ENCODE assay signal across 1 cellular context in the genomic region with DNA sequence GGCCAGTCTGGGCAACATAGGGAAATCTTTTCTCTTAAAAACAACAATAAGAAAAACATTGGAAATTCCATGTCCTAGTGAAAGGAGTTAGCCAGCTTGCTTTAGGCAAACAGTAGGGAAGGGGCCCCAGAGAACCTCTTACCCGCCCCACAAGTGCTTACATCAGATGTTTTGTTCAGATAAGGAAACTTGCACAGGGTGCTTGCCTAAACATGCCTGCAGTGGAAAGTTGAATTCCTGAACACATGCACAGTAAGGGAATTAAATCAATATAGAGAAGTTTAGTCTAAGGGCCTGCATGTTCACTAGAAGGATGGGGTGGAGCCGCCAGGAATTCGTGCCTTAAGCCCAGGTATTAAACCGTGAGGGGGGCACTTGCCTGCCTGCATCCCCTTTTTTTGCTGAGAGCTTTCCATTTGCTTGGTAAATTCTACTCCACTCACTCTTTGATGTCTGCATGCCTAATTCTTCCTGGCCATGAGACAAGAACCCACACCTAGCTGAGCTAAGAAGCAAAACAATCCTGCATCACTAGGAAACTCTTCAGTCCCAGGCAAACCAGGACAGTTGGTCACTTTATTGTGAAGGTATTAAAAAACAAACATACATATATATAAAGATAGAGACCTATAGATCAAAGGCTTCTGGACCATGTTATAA.
TF ChIP-seq lines count a peak whose summit lies in the region.

No MANE protein-coding gene starts in this region.

TF ChIP-seq in IMR-90, 13 proteins besides CTCF, POLR2A, EP300 and RAD21 (continued from another document):
- TF ChIP-seq, protein P1, sequence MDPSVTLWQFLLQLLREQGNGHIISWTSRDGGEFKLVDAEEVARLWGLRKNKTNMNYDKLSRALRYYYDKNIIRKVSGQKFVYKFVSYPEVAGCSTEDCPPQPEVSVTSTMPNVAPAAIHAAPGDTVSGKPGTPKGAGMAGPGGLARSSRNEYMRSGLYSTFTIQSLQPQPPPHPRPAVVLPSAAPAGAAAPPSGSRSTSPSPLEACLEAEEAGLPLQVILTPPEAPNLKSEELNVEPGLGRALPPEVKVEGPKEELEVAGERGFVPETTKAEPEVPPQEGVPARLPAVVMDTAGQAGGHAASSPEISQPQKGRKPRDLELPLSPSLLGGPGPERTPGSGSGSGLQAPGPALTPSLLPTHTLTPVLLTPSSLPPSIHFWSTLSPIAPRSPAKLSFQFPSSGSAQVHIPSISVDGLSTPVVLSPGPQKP (IDR thresholded peaks at IDR 0.05; ENCODE audit: borderline replicate concordance, low read depth, low read length) = no peak
- TF ChIP-seq MAZ (IDR thresholded peaks at IDR 0.05; ENCODE audit: borderline replicate concordance, low read depth, low read length) = no peak
